In genomic region chr13:76579701-76580100, GRCh38 we compare ENCODE assay signal across 19 cellular contexts.
"Had no signal": no experiment of that assay in that cellular context is flagged by ENCODE, and none has a peak within 500 bp of the region (broad histone marks: within the 10 kb centered on the region; RNA-seq: fewer than 3 reads in every experiment).

No MANE protein-coding gene starts in this region.

- H3K4me1 Mint-ChIP-seq: stimulated activated effector memory CD8-positive, alpha-beta T cell treated with anti-CD3 and anti-CD28 coated beads, Interleukin-12 subunit alpha, Interleukin-12 subunit beta, amount 100 ng/mL, for 72 hours; stimulated activated memory B cell treated with anti-CD40 and anti-IgM and Interleukin-4, amounts not matched to agents 10 μg/mL and 1 μg/mL and 100 μg/mL, for 72 hours; stimulated activated naive B cell treated with anti-CD40 and anti-IgM and Interleukin-4, amounts not matched to agents 10 μg/mL and 1 μg/mL and 100 μg/mL, for 72 hours; stimulated activated naive CD8-positive, alpha-beta T cell treated with anti-CD3 and anti-CD28 coated beads, Interleukin-15, amount 100 ng/mL, for 72 hours had no signal

- H3K4me3 ChIP-seq: stomach, suprapubic skin, testis, thoracic aorta, thyroid gland, tibial artery, tibial nerve, transverse colon, upper lobe of left lung, upper lobe of right lung, uterus, vagina had no signal

- H3K27me3 ChIP-seq: stomach, suprapubic skin, testis, thyroid gland, tibial artery, tibial nerve, transverse colon, upper lobe of left lung, upper lobe of right lung, uterus, vagina had no signal

- H3K27ac Mint-ChIP-seq: stimulated activated effector memory CD8-positive, alpha-beta T cell treated with anti-CD3 and anti-CD28 coated beads, Interleukin-12 subunit alpha, Interleukin-12 subunit beta, amount 100 ng/mL, for 72 hours; stimulated activated memory B cell treated with anti-CD40 and anti-IgM and Interleukin-4, amounts not matched to agents 10 μg/mL and 1 μg/mL and 100 μg/mL, for 72 hours; stimulated activated naive B cell treated with anti-CD40 and anti-IgM and Interleukin-4, amounts not matched to agents 10 μg/mL and 1 μg/mL and 100 μg/mL, for 72 hours; stimulated activated naive CD8-positive, alpha-beta T cell treated with anti-CD3 and anti-CD28 coated beads, Interleukin-15, Interleukin-2, amounts not matched to agents 100 ng/mL and 50 ng/mL, for 24 hours; type B pancreatic cell had no signal

- H3K27me3 Mint-ChIP-seq: stimulated activated memory B cell treated with anti-CD40 and anti-IgM and Interleukin-4, amounts not matched to agents 10 μg/mL and 1 μg/mL and 100 μg/mL, for 72 hours; stimulated activated naive B cell treated with anti-CD40 and anti-IgM and Interleukin-4, amounts not matched to agents 10 μg/mL and 1 μg/mL and 100 μg/mL, for 72 hours; type B pancreatic cell had no signal

- H3K36me3 Mint-ChIP-seq: stimulated activated effector memory CD8-positive, alpha-beta T cell treated with anti-CD3 and anti-CD28 coated beads, Interleukin-12 subunit alpha, Interleukin-12 subunit beta, amount 100 ng/mL, for 72 hours; stimulated activated memory B cell treated with anti-CD40 and anti-IgM and Interleukin-4, amounts not matched to agents 10 μg/mL and 1 μg/mL and 100 μg/mL, for 72 hours; stimulated activated naive B cell treated with anti-CD40 and anti-IgM and Interleukin-4, amounts not matched to agents 10 μg/mL and 1 μg/mL and 100 μg/mL, for 72 hours; type B pancreatic cell had no signal

- H3K4me3 Mint-ChIP-seq: stimulated activated effector memory CD8-positive, alpha-beta T cell treated with anti-CD3 and anti-CD28 coated beads, Interleukin-12 subunit alpha, Interleukin-12 subunit beta, amount 100 ng/mL, for 72 hours; stimulated activated memory B cell treated with anti-CD40 and anti-IgM and Interleukin-4, amounts not matched to agents 10 μg/mL and 1 μg/mL and 100 μg/mL, for 72 hours; stimulated activated naive B cell treated with anti-CD40 and anti-IgM and Interleukin-4, amounts not matched to agents 10 μg/mL and 1 μg/mL and 100 μg/mL, for 72 hours; stimulated activated naive CD8-positive, alpha-beta T cell treated with anti-CD3 and anti-CD28 coated beads, Interleukin-15, amount 100 ng/mL, for 72 hours; stimulated activated naive CD8-positive, alpha-beta T cell treated with anti-CD3 and anti-CD28 coated beads, Interleukin-15, Interleukin-2, amounts not matched to agents 100 ng/mL and 50 ng/mL, for 24 hours; type B pancreatic cell had no signal

- H3K27ac ChIP-seq: stomach, suprapubic skin, testis, thoracic aorta, thyroid gland, tibial artery, tibial nerve, transverse colon, upper lobe of left lung, upper lobe of right lung, uterus, vagina had no signal

- H3K36me3 ChIP-seq: stomach, suprapubic skin, thoracic aorta, thyroid gland, tibial artery, tibial nerve, transverse colon, upper lobe of left lung, upper lobe of right lung, uterus, vagina had no signal

- ATAC-seq: stimulated activated effector memory CD8-positive, alpha-beta T cell treated with anti-CD3 and anti-CD28 coated beads, Interleukin-12 subunit alpha, Interleukin-12 subunit beta, amount 100 ng/mL, for 72 hours; stimulated activated memory B cell treated with anti-CD40 and anti-IgM and Interleukin-4, amounts not matched to agents 10 μg/mL and 1 μg/mL and 100 μg/mL, for 72 hours; stimulated activated naive B cell treated with anti-CD40 and anti-IgM and Interleukin-4, amounts not matched to agents 10 μg/mL and 1 μg/mL and 100 μg/mL, for 72 hours; stimulated activated naive CD8-positive, alpha-beta T cell treated with anti-CD3 and anti-CD28 coated beads, Interleukin-15, amount 100 ng/mL, for 72 hours; stimulated activated naive CD8-positive, alpha-beta T cell treated with anti-CD3 and anti-CD28 coated beads, Interleukin-15, Interleukin-2, amounts not matched to agents 100 U/mL and 50 U/mL, for 24 hours; upper lobe of right lung had no signal

- H3K9me3 ChIP-seq: testis, thyroid gland, vagina had no signal
